22 cellular contexts compared by ENCODE assay signal in the genomic region with DNA sequence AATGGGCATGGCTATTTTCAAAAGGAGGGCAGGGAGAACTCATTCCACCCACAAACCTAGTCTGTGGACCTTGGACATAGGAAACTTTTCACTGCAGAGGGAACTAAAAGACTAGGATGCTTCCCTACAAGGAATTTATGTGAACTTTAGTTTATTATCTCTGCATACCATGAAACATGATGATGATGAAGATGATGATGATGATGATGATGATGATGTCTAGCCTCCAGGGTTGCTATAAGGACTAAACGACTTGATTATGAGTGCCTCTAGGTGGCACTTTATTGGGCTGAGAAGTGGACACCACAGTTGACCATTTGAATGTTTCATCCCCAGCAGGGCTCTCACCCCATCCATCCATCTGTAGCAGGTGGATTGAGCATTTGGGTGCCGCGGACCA.
DNase-seq lines count a peak whose midpoint lies in the region; ATAC-seq and TF ChIP-seq lines count a peak whose summit lies in the region.
"Had no signal": no experiment of that assay in that cellular context is flagged by ENCODE, and none has a peak within 500 bp of the region (broad histone marks: within the 10 kb centered on the region; RNA-seq: fewer than 3 reads in every experiment).

No MANE protein-coding gene starts in this region.

- no peaks in the 10 kb centered on the region for H4K20me1 ChIP-seq in OCI-LY3 (ENCODE audit: insufficient read depth, low read length)
- H4K20me1 ChIP-seq: BLaER1 had no signal

- POLR2A ChIA-PET in HEK293 (lab: Yijun Ruan, JAX) = no interaction called here

- no peak overlapping the region for H3K4me3 ChIP-seq in HEK293 (ENCODE audit: low read depth, low read length)
- no peak overlapping the region for H3K4me3 ChIP-seq in OCI-LY3 (ENCODE audit: low read length)
- H3K4me3 ChIP-seq in trophoblast cell (ENCODE audit: low read depth, low read length) = no peak overlapping the region
- H3K4me3 ChIP-seq: BLaER1, GM12878 had no signal

- ATAC-seq in HG02884 (IDR thresholded peaks at IDR 0.05; ENCODE audit: unreplicated experiment) = no peak
- ATAC-seq: GM12878 had no signal

- no peak overlapping the region for H4K12ac ChIP-seq in trophoblast cell (ENCODE audit: low read depth, low read length)

- no peak overlapping the region for H2AFZ ChIP-seq in OCI-LY3 (ENCODE audit: low read depth, low read length)
- H2AFZ ChIP-seq in trophoblast cell (ENCODE audit: insufficient read depth, low read length, poor library complexity) = no peak overlapping the region

- H2BK12ac ChIP-seq in trophoblast cell (ENCODE audit: low read length) = no peak overlapping the region

- H3K9ac ChIP-seq in OCI-LY3 (ENCODE audit: low read length) (no peak overlapping the region), trophoblast cell (ENCODE audit: low read length) (no peak overlapping the region)
- H3K9ac ChIP-seq: BLaER1 had no signal

- H3K4me2 ChIP-seq in OCI-LY3 (ENCODE audit: low read length) (no peak overlapping the region), trophoblast cell (ENCODE audit: low read length) (no peak overlapping the region)
- H3K4me2 ChIP-seq: BLaER1 had no signal

- no peak overlapping the region for H3K4ac ChIP-seq in trophoblast cell (ENCODE audit: low read depth, low read length)

- H3K27ac ChIP-seq in HEK293 (ENCODE audit: extremely low read depth, low read depth, low read length) (no peak overlapping the region), OCI-LY3 (ENCODE audit: low read length) (no peak overlapping the region), trophoblast cell (ENCODE audit: low read depth, low read length) (no peak overlapping the region)
- H3K27ac ChIP-seq: BLaER1 had no signal

- peak overlapping the region; percentile 42 for H4K91ac ChIP-seq in trophoblast cell (ENCODE audit: low read depth, low read length)

- WGBS in trophoblast cell (ENCODE audit: extremely low coverage, insufficient coverage, insufficient read length) = no CpG with 5 or more reads among the region's 3 CpGs

- no peak for TF ChIP-seq CTCF in HEK293 (tag by site-specific recombination; IDR thresholded peaks at IDR 0.05)
- peak; percentile 28 for TF ChIP-seq CTCF in OCI-LY3 (IDR thresholded peaks at IDR 0.05; ENCODE audit: low read depth, low read length)

- H3K4me1 ChIP-seq in HEK293 (ENCODE audit: control insufficient read depth, insufficient read depth, low read length) (no peaks in the 10 kb centered on the region), OCI-LY3 (ENCODE audit: low read length) (peaks cover 10% of the 10 kb centered on the region), trophoblast cell (ENCODE audit: control insufficient read depth in 1 of 2, insufficient read depth in 2 of 2, low read length in 2 of 2) (peaks cover 7 to 13% of the 10 kb centered on the region in 2 experiments)
- H3K4me1 ChIP-seq: BE2C, BLaER1 had no signal

- H3K14ac ChIP-seq in trophoblast cell (ENCODE audit: low read length) = no peak overlapping the region

- no peak overlapping the region for H3K18ac ChIP-seq in trophoblast cell (ENCODE audit: low read length)

- H3K9me3 ChIP-seq in HEK293 (ENCODE audit: control insufficient read depth, insufficient read depth, low read depth, low read length) (no peaks in the 10 kb centered on the region), OCI-LY3 (ENCODE audit: insufficient read depth, low read length) (no peaks in the 10 kb centered on the region), trophoblast cell (ENCODE audit: insufficient read depth, low read depth, low read length) (no peaks in the 10 kb centered on the region)
- H3K9me3 ChIP-seq: BE2C, BLaER1 had no signal

- no peak overlapping the region for H2BK5ac ChIP-seq in trophoblast cell (ENCODE audit: low read depth, low read length, poor library complexity)

- DNase-seq in trophoblast cell (no peak), NCI-H146 treated with DMSO at 0.1 percent for 48 hours (lab: John Stamatoyannopoulos, UW; ENCODE audit: unreplicated experiment) (no peak)
- DNase-seq: 8988T; ACHN; BE2C; C1 segment of cervical spinal cord; CD4-positive, alpha-beta memory T cell; CD4-positive, CD25-positive, alpha-beta regulatory T cell; CD8-positive, alpha-beta memory T cell; COR-L47; DMS 273 treated with DMSO at 0.1 percent for 48 hours; DMS153; DMS53; DMS79; DND-41; EL; GDM1 had no signal

- peaks cover 14% of the 10 kb centered on the region for H3K79me1 ChIP-seq in trophoblast cell (ENCODE audit: low read length)

- H4K8ac ChIP-seq in trophoblast cell (ENCODE audit: low read depth, low read length) = no peak overlapping the region

- no peak overlapping the region for H2AK5ac ChIP-seq in trophoblast cell (ENCODE audit: low read length)

- no peaks in the 10 kb centered on the region for H3K27me3 ChIP-seq in OCI-LY3 (ENCODE audit: low read depth, low read length)
- no peaks in the 10 kb centered on the region for H3K27me3 ChIP-seq in trophoblast cell (ENCODE audit: insufficient read depth, low read length)
- H3K27me3 ChIP-seq: BE2C, BLaER1 had no signal

- no peak overlapping the region for H3K23ac ChIP-seq in trophoblast cell (ENCODE audit: low read length)

- CTCF ChIA-PET in HEK293 (lab: Yijun Ruan, JAX) = interaction anchor here (0.6 to 1.7 kb wide), 2 partner anchors 13 to 100 kb away, joined by 3 to 4 read pairs; no protein-coding TSS in a partner anchor

- H2BK120ac ChIP-seq in trophoblast cell (ENCODE audit: insufficient read depth, low read length, poor library complexity) = no peak overlapping the region

- no peaks in the 10 kb centered on the region for H3K79me2 ChIP-seq in OCI-LY3 (ENCODE audit: low read length)
- H3K79me2 ChIP-seq in trophoblast cell (ENCODE audit: control insufficient read depth, insufficient read depth, low read length, poor library complexity) = no peaks in the 10 kb centered on the region

- no peaks in the 10 kb centered on the region for H3K36me3 ChIP-seq in HEK293 (ENCODE audit: control insufficient read depth in 2 of 2, insufficient read depth in 1 of 2, low read length in 2 of 2)
- no peaks in the 10 kb centered on the region for H3K36me3 ChIP-seq in OCI-LY3 (replicated peaks; ENCODE audit: low read depth, low read length)
- H3K36me3 ChIP-seq in trophoblast cell (ENCODE audit: control insufficient read depth in 1 of 2, insufficient read depth in 2 of 2, low read length in 2 of 2) = no peaks in the 10 kb centered on the region
- H3K36me3 ChIP-seq: BE2C, BLaER1 had no signal

TF ChIP-seq in HEK293, 187 proteins besides CTCF, POLR2A, EP300 and RAD21:
- TF ChIP-seq, protein P1, sequence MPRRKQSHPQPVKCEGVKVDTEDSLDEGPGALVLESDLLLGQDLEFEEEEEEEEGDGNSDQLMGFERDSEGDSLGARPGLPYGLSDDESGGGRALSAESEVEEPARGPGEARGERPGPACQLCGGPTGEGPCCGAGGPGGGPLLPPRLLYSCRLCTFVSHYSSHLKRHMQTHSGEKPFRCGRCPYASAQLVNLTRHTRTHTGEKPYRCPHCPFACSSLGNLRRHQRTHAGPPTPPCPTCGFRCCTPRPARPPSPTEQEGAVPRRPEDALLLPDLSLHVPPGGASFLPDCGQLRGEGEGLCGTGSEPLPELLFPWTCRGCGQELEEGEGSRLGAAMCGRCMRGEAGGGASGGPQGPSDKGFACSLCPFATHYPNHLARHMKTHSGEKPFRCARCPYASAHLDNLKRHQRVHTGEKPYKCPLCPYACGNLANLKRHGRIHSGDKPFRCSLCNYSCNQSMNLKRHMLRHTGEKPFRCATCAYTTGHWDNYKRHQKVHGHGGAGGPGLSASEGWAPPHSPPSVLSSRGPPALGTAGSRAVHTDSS (tag by site-specific recombination; IDR thresholded peaks at IDR 0.05) = peak; percentile 78
- TF ChIP-seq SP7 (tag by site-specific recombination; IDR thresholded peaks at IDR 0.05) (no peak), ZBTB1 (tag by site-specific recombination; IDR thresholded peaks at IDR 0.05) (no peak), ZNF132 (tag by site-specific recombination; IDR thresholded peaks at IDR 0.05; ENCODE audit: borderline replicate concordance) (no peak)
- TF ChIP-seq, protein P2, sequence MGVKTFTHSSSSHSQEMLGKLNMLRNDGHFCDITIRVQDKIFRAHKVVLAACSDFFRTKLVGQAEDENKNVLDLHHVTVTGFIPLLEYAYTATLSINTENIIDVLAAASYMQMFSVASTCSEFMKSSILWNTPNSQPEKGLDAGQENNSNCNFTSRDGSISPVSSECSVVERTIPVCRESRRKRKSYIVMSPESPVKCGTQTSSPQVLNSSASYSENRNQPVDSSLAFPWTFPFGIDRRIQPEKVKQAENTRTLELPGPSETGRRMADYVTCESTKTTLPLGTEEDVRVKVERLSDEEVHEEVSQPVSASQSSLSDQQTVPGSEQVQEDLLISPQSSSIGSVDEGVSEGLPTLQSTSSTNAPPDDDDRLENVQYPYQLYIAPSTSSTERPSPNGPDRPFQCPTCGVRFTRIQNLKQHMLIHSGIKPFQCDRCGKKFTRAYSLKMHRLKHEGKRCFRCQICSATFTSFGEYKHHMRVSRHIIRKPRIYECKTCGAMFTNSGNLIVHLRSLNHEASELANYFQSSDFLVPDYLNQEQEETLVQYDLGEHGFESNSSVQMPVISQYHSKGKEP (tag by site-specific recombination; IDR thresholded peaks at IDR 0.05) = no peak
- TF ChIP-seq, protein P3, sequence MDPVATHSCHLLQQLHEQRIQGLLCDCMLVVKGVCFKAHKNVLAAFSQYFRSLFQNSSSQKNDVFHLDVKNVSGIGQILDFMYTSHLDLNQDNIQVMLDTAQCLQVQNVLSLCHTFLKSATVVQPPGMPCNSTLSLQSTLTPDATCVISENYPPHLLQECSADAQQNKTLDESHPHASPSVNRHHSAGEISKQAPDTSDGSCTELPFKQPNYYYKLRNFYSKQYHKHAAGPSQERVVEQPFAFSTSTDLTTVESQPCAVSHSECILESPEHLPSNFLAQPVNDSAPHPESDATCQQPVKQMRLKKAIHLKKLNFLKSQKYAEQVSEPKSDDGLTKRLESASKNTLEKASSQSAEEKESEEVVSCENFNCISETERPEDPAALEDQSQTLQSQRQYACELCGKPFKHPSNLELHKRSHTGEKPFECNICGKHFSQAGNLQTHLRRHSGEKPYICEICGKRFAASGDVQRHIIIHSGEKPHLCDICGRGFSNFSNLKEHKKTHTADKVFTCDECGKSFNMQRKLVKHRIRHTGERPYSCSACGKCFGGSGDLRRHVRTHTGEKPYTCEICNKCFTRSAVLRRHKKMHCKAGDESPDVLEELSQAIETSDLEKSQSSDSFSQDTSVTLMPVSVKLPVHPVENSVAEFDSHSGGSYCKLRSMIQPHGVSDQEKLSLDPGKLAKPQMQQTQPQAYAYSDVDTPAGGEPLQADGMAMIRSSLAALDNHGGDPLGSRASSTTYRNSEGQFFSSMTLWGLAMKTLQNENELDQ (tag by site-specific recombination; IDR thresholded peaks at IDR 0.05; ENCODE audit: low read depth) = no peak
